ENCODE assay signal across 1 cellular context in genomic region chr6:35415065-35415880, GRCh38.
TF ChIP-seq lines count a peak whose summit lies in the region.

No MANE protein-coding gene starts in this region.

TF ChIP-seq in HepG2, 621 proteins besides CTCF, POLR2A, EP300 and RAD21 (continued from another document and continues in another):
- TF ChIP-seq ZBTB49 (CRISPR knock-in tag; IDR thresholded peaks at IDR 0.05; ENCODE audit: borderline replicate concordance) (no peak), KMT2B (CRISPR knock-in tag; IDR thresholded peaks at IDR 0.05) (peak; percentile 73), FOXK1 (CRISPR knock-in tag; IDR thresholded peaks at IDR 0.05; ENCODE audit: borderline replicate concordance, low read depth) (peak; percentile 97), ZNF816 (CRISPR knock-in tag; IDR thresholded peaks at IDR 0.05; ENCODE audit: borderline replicate concordance) (peak; percentile 22; the same call in 1 of the 2 replicates), PRDM15 (CRISPR knock-in tag; IDR thresholded peaks at IDR 0.05) (no peak), SUZ12 (IDR thresholded peaks at IDR 0.05; ENCODE audit: low read depth, low read length) (no peak), ZNF234 (CRISPR knock-in tag; conservative IDR thresholded peaks at IDR 0.05) (no peak), POLR2AphosphoS2 (IDR thresholded peaks at IDR 0.05; ENCODE audit: low read depth, low read length) (no peak), ZNF512B (CRISPR knock-in tag; IDR thresholded peaks at IDR 0.05; ENCODE audit: borderline replicate concordance) (no peak), ZNF704 (CRISPR knock-in tag; IDR thresholded peaks at IDR 0.05; ENCODE audit: borderline replicate concordance) (0 out of 2 replicates have a peak, but pooled peaks have one; percentile 5), PRDM10 (CRISPR knock-in tag; IDR thresholded peaks at IDR 0.05; ENCODE audit: low read depth) (peak; percentile 75; the same call in 1 of the 2 replicates), FOXA3 (CRISPR knock-in tag; IDR thresholded peaks at IDR 0.05) (peak; percentile 100), RFXAP (CRISPR knock-in tag; IDR thresholded peaks at IDR 0.05; ENCODE audit: borderline replicate concordance) (peak; percentile 41; the same call in 1 of the 2 replicates), AHR (CRISPR knock-in tag; IDR thresholded peaks at IDR 0.05) (no peak; the same call in none of the 2 replicates), ZNF841 (CRISPR knock-in tag; IDR thresholded peaks at IDR 0.05; ENCODE audit: borderline replicate concordance) (no peak), FUBP1 (CRISPR knock-in tag; IDR thresholded peaks at IDR 0.05; ENCODE audit: borderline replicate concordance) (peak; percentile 87; the same call in 1 of the 2 replicates), NCOA2 (CRISPR knock-in tag; IDR thresholded peaks at IDR 0.05) (peak; percentile 91), GLMP (CRISPR knock-in tag; IDR thresholded peaks at IDR 0.05; ENCODE audit: borderline replicate concordance) (no peak), GATAD2A (CRISPR knock-in tag; IDR thresholded peaks at IDR 0.05) (peak; percentile 98), PLSCR1 (CRISPR knock-in tag; IDR thresholded peaks at IDR 0.05; ENCODE audit: borderline replicate concordance) (no peak; the same call in 1 of the 2 replicates), ZNF329 (CRISPR knock-in tag; IDR thresholded peaks at IDR 0.05; ENCODE audit: low read depth) (no peak), ZFP91 (CRISPR knock-in tag; IDR thresholded peaks at IDR 0.05; ENCODE audit: borderline replicate concordance) (peak; percentile 85), FOXC1 (CRISPR knock-in tag; IDR thresholded peaks at IDR 0.05; ENCODE audit: borderline replicate concordance) (no peak), CCAR2 (optimal IDR thresholded peaks at IDR 0.05; ENCODE audit: low read depth, low read length) (peak; percentile 65), FOXP1 (IDR thresholded peaks at IDR 0.05) (peak; percentile 87), FOXP1 (CRISPR knock-in tag; IDR thresholded peaks at IDR 0.05) (peak; percentile 97), ZSCAN5A (CRISPR knock-in tag; IDR thresholded peaks at IDR 0.05; ENCODE audit: borderline replicate concordance) (peak; percentile 90), PCBP1 (IDR thresholded peaks at IDR 0.05; ENCODE audit: borderline replicate concordance, low read depth, low read length) (no peak), HNRNPK (IDR thresholded peaks at IDR 0.05; ENCODE audit: low read depth, low read length, poor library complexity, severe bottlenecking) (no peak), POGZ (CRISPR knock-in tag; IDR thresholded peaks at IDR 0.05) (peak; percentile 83; the same call in 1 of the 2 replicates), JUND (CRISPR knock-in tag; IDR thresholded peaks at IDR 0.05) (0 out of 2 replicates have a peak, but pooled peaks have one; percentile 32), PRMT3 (CRISPR knock-in tag; IDR thresholded peaks at IDR 0.05; ENCODE audit: borderline replicate concordance, low read depth) (0 out of 2 replicates have a peak, but pooled peaks have one; percentile 59), ATM (IDR thresholded peaks at IDR 0.05; ENCODE audit: borderline replicate concordance) (no peak), ZSCAN29 (CRISPR knock-in tag; conservative IDR thresholded peaks at IDR 0.05) (peak; percentile 97), PTBP1 (IDR thresholded peaks at IDR 0.05; ENCODE audit: low read depth, low read length, poor library complexity, severe bottlenecking) (no peak)
